In the genomic region with DNA sequence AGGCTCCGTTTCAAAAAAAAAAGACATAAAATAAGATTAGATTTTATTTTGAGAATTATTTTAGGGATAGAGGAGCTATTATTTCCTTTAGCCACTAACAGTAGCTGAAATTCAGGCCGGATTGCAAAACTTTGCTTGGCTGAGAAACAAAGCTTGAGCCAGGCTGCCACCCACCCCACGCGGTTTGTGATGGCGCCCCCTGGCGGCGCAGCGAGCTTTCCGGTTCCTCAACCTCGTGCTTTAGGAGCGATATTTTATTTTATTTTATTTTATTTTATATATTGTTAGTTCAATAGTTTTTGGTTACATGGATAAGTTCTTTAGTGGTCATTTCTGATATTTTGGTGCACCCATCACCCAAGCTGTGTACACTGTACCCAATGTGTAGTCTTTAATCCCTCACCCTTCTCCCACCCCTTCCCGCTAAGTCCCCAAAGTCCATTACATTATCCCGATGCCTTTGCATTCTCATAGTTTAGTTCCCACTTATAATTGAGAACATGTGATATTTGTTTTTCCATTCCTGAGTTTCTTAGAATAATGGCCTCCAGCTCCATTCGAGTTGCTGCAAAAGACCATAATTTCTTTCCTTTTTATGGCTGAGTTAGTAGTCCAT, we compare ENCODE assay signal across 9 cellular contexts. TPM values are rescaled to one million over a fixed set of nuclear protein-coding genes. Genes with fewer than 3 reads are reported as not detected.
DNase-seq lines count a peak whose midpoint lies in the region; ATAC-seq and TF ChIP-seq lines count a peak whose summit lies in the region.
"Had no signal": no experiment of that assay in that cellular context is flagged by ENCODE, and none has a peak within 500 bp of the region (broad histone marks: within the 10 kb centered on the region; RNA-seq: fewer than 3 reads in every experiment).

No MANE protein-coding gene starts in this region.

- no peak overlapping the region for H3K23ac ChIP-seq in H9 (ENCODE audit: insufficient read length, low read depth, low read length)

- H3K9ac ChIP-seq in H9 (ENCODE audit: extremely low read depth, insufficient read length, low read length): no peak overlapping the region

- TF ChIP-seq CTCF in H9 (conservative IDR thresholded peaks at IDR 0.05) (peak; percentile 56), endothelial cell (IDR thresholded peaks at IDR 0.05; ENCODE audit: unreplicated experiment) (peak; percentile 93), hepatocyte (IDR thresholded peaks at IDR 0.05; ENCODE audit: poor library complexity) (no peak)

- no peak overlapping the region for H3K4ac ChIP-seq in H9 (ENCODE audit: low read depth, low read length)

- no peaks in the 10 kb centered on the region for H3K23me2 ChIP-seq in H9 (ENCODE audit: insufficient read length, low read depth, low read length, poor library complexity, severe bottlenecking)

- H4K91ac ChIP-seq in H9 (ENCODE audit: insufficient read length, low read depth, low read length): no peak overlapping the region

- H2AFZ ChIP-seq in H9 (ENCODE audit: low read length) (no peak overlapping the region), hepatocyte (no peak overlapping the region)

- no peak overlapping the region for H2AK5ac ChIP-seq in H9 (ENCODE audit: insufficient read length, low read length)

- WGBS in H9 (ENCODE audit: extremely low coverage, insufficient read length, low lambda C conversion rate): no CpG with 5 or more reads among the region's 14 CpGs
- WGBS in hepatocyte (ENCODE audit: low lambda C conversion rate, missing lambda C conversion rate): 53% methylated on average over 14 of the region's 14 CpGs

- H3K27me3 Mint-ChIP-seq in H9 (ENCODE audit: low read depth): no peaks in the 10 kb centered on the region; the same call in 1 of the 2 replicates
- peaks cover 3% of the 10 kb centered on the region for H3K27me3 Mint-ChIP-seq in endothelial cell (ENCODE audit: unreplicated experiment)

- DNase-seq in H9 (no peak), UCSD-AML1 (lab: John Stamatoyannopoulos, UW; ENCODE audit: unreplicated experiment) (peak; percentile 52), endothelial cell (ENCODE audit: low spot score) (peak; percentile 62), hepatocyte (ENCODE audit: low spot score) (no peak)
- DNase-seq in stimulated activated CD8-positive, alpha-beta memory T cell treated with anti-CD3 and anti-CD28 coated beads, Interleukin-12 subunit alpha, Interleukin-12 subunit beta, amount 100 ng/mL, for 24 hours (ENCODE audit: extremely low read depth): peak; percentile 14

- H3K4me2 ChIP-seq in H9 (ENCODE audit: insufficient read depth, insufficient read length, low read length): no peak overlapping the region
- no peak overlapping the region for H3K4me2 ChIP-seq in hepatocyte

- no peak overlapping the region for H4K5ac ChIP-seq in H9 (ENCODE audit: insufficient read length, low read depth, low read length)

- ATAC-seq in GM19397 (IDR thresholded peaks at IDR 0.05; ENCODE audit: unreplicated experiment) (no peak), HG03097 (IDR thresholded peaks at IDR 0.05; ENCODE audit: low FRiP score, unreplicated experiment) (no peak)

- H3K4me3 Mint-ChIP-seq in H9 (no peak overlapping the region), endothelial cell (ENCODE audit: unreplicated experiment) (no peak overlapping the region)
- H3K4me3 Mint-ChIP-seq: IgD-negative memory B cell had no signal

- H3K9me3 ChIP-seq in H9 (ENCODE audit: control insufficient read depth, low read depth, low read length) (peaks cover 42% of the 10 kb centered on the region), hepatocyte (ENCODE audit: low read depth) (no peaks in the 10 kb centered on the region)

- H3K9me2 ChIP-seq in hepatocyte (replicated peaks; ENCODE audit: insufficient read depth): no peaks in the 10 kb centered on the region

- H3K27ac ChIP-seq in H9 (ENCODE audit: insufficient read length, low read depth, low read length): no peak overlapping the region
- H3K27ac ChIP-seq in hepatocyte: no peak overlapping the region

- no peaks in the 10 kb centered on the region for H3K27me3 ChIP-seq in H9 (ENCODE audit: insufficient read depth, low read length)
- H3K27me3 ChIP-seq in hepatocyte: no peaks in the 10 kb centered on the region

- H2BK5ac ChIP-seq in H9 (ENCODE audit: insufficient read length, low read length): no peak overlapping the region

- no peak overlapping the region for H4K8ac ChIP-seq in H9 (replicated peaks; ENCODE audit: insufficient read length, low read depth, low read length)

- H2BK20ac ChIP-seq in H9 (ENCODE audit: low read depth, low read length, poor library complexity, severe bottlenecking): no peak overlapping the region

- no peak overlapping the region for H2BK120ac ChIP-seq in H9 (ENCODE audit: low read depth, low read length, poor library complexity, severe bottlenecking)

- H2BK12ac ChIP-seq in H9 (ENCODE audit: insufficient read length, low read depth, low read length): no peak overlapping the region

- no peak overlapping the region for H3K27ac Mint-ChIP-seq in H9
- no peak overlapping the region for H3K27ac Mint-ChIP-seq in endothelial cell (ENCODE audit: unreplicated experiment)
- H3K27ac Mint-ChIP-seq: IgD-negative memory B cell had no signal

- no peak overlapping the region for H3T11ph ChIP-seq in H9 (ENCODE audit: low read length)

- H3K36me3 Mint-ChIP-seq in H9 (ENCODE audit: insufficient read depth in 1 of 3, low read depth in 3 of 3): peaks cover 0 to 24% (median 0%) of the 10 kb centered on the region in 3 experiments; a peak in 5 of 7 replicates
- no peaks in the 10 kb centered on the region for H3K36me3 Mint-ChIP-seq in endothelial cell (ENCODE audit: low read depth, unreplicated experiment)
- H3K36me3 Mint-ChIP-seq: IgD-negative memory B cell had no signal

- no peak overlapping the region for H3K18ac ChIP-seq in H9 (ENCODE audit: insufficient read length, low read depth, low read length)

- H3K4me3 ChIP-seq in hepatocyte: no peak overlapping the region

- H2BK15ac ChIP-seq in H9 (ENCODE audit: low read depth, low read length): no peak overlapping the region

- H3K36me3 ChIP-seq in hepatocyte (replicated peaks; ENCODE audit: insufficient read depth, low read depth): no peaks in the 10 kb centered on the region

- no peak overlapping the region for H3K56ac ChIP-seq in H9 (ENCODE audit: insufficient read length, low read depth, low read length)

- H4K20me1 ChIP-seq in H9 (ENCODE audit: control insufficient read depth, insufficient read depth, insufficient read length) (no peaks in the 10 kb centered on the region), hepatocyte (ENCODE audit: insufficient read depth, poor library complexity, severe bottlenecking) (no peaks in the 10 kb centered on the region)

- no peak overlapping the region for H3K14ac ChIP-seq in H9 (ENCODE audit: insufficient read depth, low read length)

- H3K9me3 Mint-ChIP-seq in H9 (peaks cover 55 to 65% of the 10 kb centered on the region in 2 experiments), endothelial cell (ENCODE audit: unreplicated experiment) (no peaks in the 10 kb centered on the region)

- H3K79me2 ChIP-seq in H9 (ENCODE audit: insufficient read depth, low read length) (no peaks in the 10 kb centered on the region), hepatocyte (no peaks in the 10 kb centered on the region)

- no peaks in the 10 kb centered on the region for H3K79me1 ChIP-seq in H9 (ENCODE audit: insufficient read depth, low read depth, low read length, poor library complexity, severe bottlenecking)

- H3K4me1 ChIP-seq in H9 (ENCODE audit: insufficient read depth, low read length): no peaks in the 10 kb centered on the region
- no peaks in the 10 kb centered on the region for H3K4me1 ChIP-seq in hepatocyte (ENCODE audit: insufficient read depth)

- H3K4me1 Mint-ChIP-seq in H9: no peaks in the 10 kb centered on the region
- no peaks in the 10 kb centered on the region for H3K4me1 Mint-ChIP-seq in endothelial cell (ENCODE audit: unreplicated experiment)

RNA-seq across cellular contexts. Expression of gene CEACAM4, which starts 19.8 kb away (rescaled TPM):
- total RNA-seq in H9 (2021) (not detected in 2 replicates), endothelial cell (ENCODE audit: unreplicated experiment) (not detected), hepatocyte (not detected in 2 replicates)
- not detected in 2 replicates for polyA plus RNA-seq in hepatocyte
- total RNA-seq: urinary bladder had no signal
- polyA plus RNA-seq: IgD-negative memory B cell had no signal

RNA-seq across cellular contexts. Expression of gene CEACAM7, which starts 41.4 kb away (rescaled TPM):
- total RNA-seq in H9 (2021) (not detected in 2 replicates), endothelial cell (ENCODE audit: unreplicated experiment) (not detected), hepatocyte (2.7 and 6.3 TPM in 2 replicates)
- polyA plus RNA-seq in hepatocyte: not detected in 2 replicates
- total RNA-seq: urinary bladder had no signal
- polyA plus RNA-seq: IgD-negative memory B cell, urinary bladder had no signal

Comparison
In these comparisons a context has a peak if more than half of its experiments do, and no peak if none do; other contexts are left out.
1. DNase-seq: peak in UCSD-AML1 (single experiment), endothelial cell (single experiment) and stimulated activated CD8-positive, alpha-beta memory T cell treated with anti-CD3 and anti-CD28 coated beads, Interleukin-12 subunit alpha, Interleukin-12 subunit beta, amount 100 ng/mL, for 24 hours (single experiment); none in H9 (single experiment) and hepatocyte (single experiment).